Comparison of ENCODE assay signal across 8 cellular contexts in genomic region chr2:240560480-240561324, GRCh38.
A peak's percentile ranks its signal among the peaks of the same experiment; 100 is the strongest.
DNase-seq lines count a peak whose midpoint lies in the region; ATAC-seq lines count a peak whose summit lies in the region.

No MANE protein-coding gene starts in this region.

- peak; percentile 57 for ATAC-seq in GM19035 (IDR thresholded peaks at IDR 0.05; ENCODE audit: unreplicated experiment)
- peak; percentile 64 for ATAC-seq in HG03354 (IDR thresholded peaks at IDR 0.05; ENCODE audit: poor library complexity, severe bottlenecking, unreplicated experiment)

- peak; percentile 84 to 91 for DNase-seq in AML-193 (lab: John Stamatoyannopoulos, UW)
- DNase-seq in NCI-H446 treated with DMSO at 0.1 percent for 48 hours (lab: John Stamatoyannopoulos, UW) = peak; percentile 90
- DNase-seq in activated CD4-positive, CD25-positive, alpha-beta regulatory T cell treated with anti-CD3 and anti-CD28 coated beads, Interleukin-2, amount 50 U/mL, for 72 hours = peak; percentile 100
- peak; percentile 83 to 93 for DNase-seq in cerebellar nuclear complex (lab: John Stamatoyannopoulos, UW)
- DNase-seq in kidney glomerular epithelial cell (lab: John Stamatoyannopoulos, UW) = peak; percentile 92
- DNase-seq in stimulated activated CD4-positive, alpha-beta T cell treated with anti-CD3 and anti-CD28 coated beads, Interleukin-15, amount 100 ng/mL, for 48 hours (ENCODE audit: low read depth in 2 of 2) = peak; percentile 99

Comparison
In these comparisons a context has a peak if more than half of its experiments do, and no peak if none do; other contexts are left out.
1. Peak in every context shown above with its lines: DNase-seq and ATAC-seq.